8 cellular contexts compared by ENCODE assay signal in genomic region chr11:118437736-118438125, GRCh38. TPM values are rescaled to one million over a fixed set of nuclear protein-coding genes. Genes with fewer than 3 reads are reported as not detected.
DNase-seq lines count a peak whose midpoint lies in the region; ATAC-seq and TF ChIP-seq lines count a peak whose summit lies in the region.

No MANE protein-coding gene starts in this region.

- no peak overlapping the region for H3K18ac ChIP-seq in trophoblast cell (ENCODE audit: low read length)

- no peak overlapping the region for H4K8ac ChIP-seq in trophoblast cell (ENCODE audit: low read depth, low read length)

- H3K9me3 Mint-ChIP-seq in activated T-helper 1 cell treated with anti-CD3 and anti-CD28 coated beads, Interleukin-12 subunit alpha, Interleukin-12 subunit beta, Interleukin-2, Interleukin-4 antibody, amounts not matched to agents 30 ng/mL and 10 ng/mL and 1 ng/mL, durations not matched to agents 14 hours and 24 hours and 36 hours, result no peaks in the 10 kb centered on the region

- no peak overlapping the region for H4K91ac ChIP-seq in trophoblast cell (ENCODE audit: low read depth, low read length)

- no peak overlapping the region for H2BK120ac ChIP-seq in trophoblast cell (ENCODE audit: insufficient read depth, low read length, poor library complexity)

- TF ChIP-seq CTCF in GM06990 (IDR thresholded peaks at IDR 0.05; ENCODE audit: insufficient read depth, low read length, poor library complexity, severe bottlenecking) (no peak), foreskin keratinocyte (conservative IDR thresholded peaks at IDR 0.05) (peak; percentile 2)

- no peaks in the 10 kb centered on the region for H3K27me3 ChIP-seq in GM06990 (replicated peaks; ENCODE audit: control insufficient read depth, insufficient read depth, low read length)
- no peaks in the 10 kb centered on the region for H3K27me3 ChIP-seq in foreskin keratinocyte
- no peaks in the 10 kb centered on the region for H3K27me3 ChIP-seq in trophoblast cell (ENCODE audit: insufficient read depth, low read length)

- no CpG with 5 or more reads among the region's 5 CpGs for WGBS in trophoblast cell (ENCODE audit: extremely low coverage, insufficient coverage, insufficient read length)

- H3K36me3 ChIP-seq in GM06990 (ENCODE audit: control insufficient read depth, insufficient read depth, low read length), result no peaks in the 10 kb centered on the region
- no peaks in the 10 kb centered on the region for H3K36me3 ChIP-seq in trophoblast cell (ENCODE audit: control insufficient read depth in 1 of 2, insufficient read depth in 2 of 2, low read length in 2 of 2)

- H3K4me1 ChIP-seq in foreskin keratinocyte, result peaks cover 6% of the 10 kb centered on the region
- H3K4me1 ChIP-seq in trophoblast cell (ENCODE audit: control insufficient read depth in 1 of 2, insufficient read depth in 2 of 2, low read length in 2 of 2), result peaks cover 13 to 16% of the 10 kb centered on the region in 2 experiments

- H2BK12ac ChIP-seq in trophoblast cell (ENCODE audit: low read length), result no peak overlapping the region

- H4K12ac ChIP-seq in trophoblast cell (ENCODE audit: low read depth, low read length), result no peak overlapping the region

- H3K9me3 ChIP-seq in trophoblast cell (ENCODE audit: insufficient read depth, low read depth, low read length), result no peaks in the 10 kb centered on the region

- DNase-seq in GM06990 (ENCODE audit: extremely low read depth, insufficient read length) (no peak), NCI-H146 treated with DMSO at 0.1 percent for 48 hours (lab: John Stamatoyannopoulos, UW; ENCODE audit: unreplicated experiment) (peak; percentile 51), foreskin keratinocyte (peak in 1 of 2 donors; percentile 37), trophoblast cell (no peak), NCI-H1048 (lab: John Stamatoyannopoulos, UW) (no peak)
- DNase-seq in activated T-helper 1 cell treated with anti-CD3 and anti-CD28 coated beads, Interleukin-12 subunit alpha, Interleukin-12 subunit beta, Interleukin-2, Interleukin-4 antibody, amounts not matched to agents 30 ng/mL and 10 ng/mL and 1 ng/mL, durations not matched to agents 14 hours and 24 hours and 36 hours (ENCODE audit: low spot score), result peak; percentile 20
- DNase-seq in activated CD4-positive, CD25-positive, alpha-beta regulatory T cell (lab: John Stamatoyannopoulos, UW), result no peak

- H3K79me2 ChIP-seq in trophoblast cell (ENCODE audit: control insufficient read depth, insufficient read depth, low read length, poor library complexity), result peaks cover 8% of the 10 kb centered on the region

- peaks cover 61% of the 10 kb centered on the region for H3K4me1 Mint-ChIP-seq in activated T-helper 1 cell treated with anti-CD3 and anti-CD28 coated beads, Interleukin-12 subunit alpha, Interleukin-12 subunit beta, Interleukin-2, Interleukin-4 antibody, amounts not matched to agents 30 ng/mL and 10 ng/mL and 1 ng/mL, durations not matched to agents 14 hours and 24 hours and 36 hours (ENCODE audit: low read depth)

- no peak overlapping the region for H2BK5ac ChIP-seq in trophoblast cell (ENCODE audit: low read depth, low read length, poor library complexity)

- H3K4me3 ChIP-seq in GM06990 (replicated peaks; ENCODE audit: low read depth, low read length), result peak overlapping the region; percentile 88
- H3K4me3 ChIP-seq in trophoblast cell (ENCODE audit: low read depth, low read length), result peak overlapping the region; percentile 92

- peaks cover 7% of the 10 kb centered on the region for H3K79me1 ChIP-seq in trophoblast cell (ENCODE audit: low read length)

- H3K4me3 Mint-ChIP-seq in activated T-helper 1 cell treated with anti-CD3 and anti-CD28 coated beads, Interleukin-12 subunit alpha, Interleukin-12 subunit beta, Interleukin-2, Interleukin-4 antibody, amounts not matched to agents 30 ng/mL and 10 ng/mL and 1 ng/mL, durations not matched to agents 14 hours and 24 hours and 36 hours, result peak overlapping the region; percentile 91

- no peaks in the 10 kb centered on the region for H3K27me3 Mint-ChIP-seq in activated T-helper 1 cell treated with anti-CD3 and anti-CD28 coated beads, Interleukin-12 subunit alpha, Interleukin-12 subunit beta, Interleukin-2, Interleukin-4 antibody, amounts not matched to agents 30 ng/mL and 10 ng/mL and 1 ng/mL, durations not matched to agents 14 hours and 24 hours and 36 hours (ENCODE audit: insufficient read depth)

- no peak overlapping the region for H3K4ac ChIP-seq in trophoblast cell (ENCODE audit: low read depth, low read length)

- peak overlapping the region; percentile 66 for H3K27ac ChIP-seq in foreskin keratinocyte
- H3K27ac ChIP-seq in trophoblast cell (ENCODE audit: low read depth, low read length), result no peak overlapping the region

- H3K23ac ChIP-seq in trophoblast cell (ENCODE audit: low read length), result no peak overlapping the region

- intact Hi-C loops in activated T-helper 1 cell treated with anti-CD3 and anti-CD28 coated beads, Interleukin-12 subunit alpha, Interleukin-12 subunit beta, Interleukin-2, Interleukin-4 antibody, amounts not matched to agents 30 ng/mL and 10 ng/mL and 1 ng/mL, durations not matched to agents 14 hours and 24 hours and 36 hours (cut with micrococcal nuclease), result loop anchor here (1.0 to 5.0 kb wide), 11 partner anchors 11 to 620 kb away; partner anchors contain the start of genes ARCN1, CD3D, CD3E and DDX6

- H3K14ac ChIP-seq in trophoblast cell (ENCODE audit: low read length), result no peak overlapping the region

- H2AK5ac ChIP-seq in trophoblast cell (ENCODE audit: low read length), result no peak overlapping the region

- ATAC-seq in foreskin keratinocyte, result peak; percentile 31
- ATAC-seq in GM21528 (IDR thresholded peaks at IDR 0.05; ENCODE audit: low FRiP score, unreplicated experiment), result no peak

- peak overlapping the region; percentile 97 for H3K4me2 ChIP-seq in trophoblast cell (ENCODE audit: low read length)

- H3K27ac Mint-ChIP-seq in activated T-helper 1 cell treated with anti-CD3 and anti-CD28 coated beads, Interleukin-12 subunit alpha, Interleukin-12 subunit beta, Interleukin-2, Interleukin-4 antibody, amounts not matched to agents 30 ng/mL and 10 ng/mL and 1 ng/mL, durations not matched to agents 14 hours and 24 hours and 36 hours, result peak overlapping the region; percentile 89

- no peak overlapping the region for H3K9ac ChIP-seq in trophoblast cell (ENCODE audit: low read length)

- peaks cover 20% of the 10 kb centered on the region for H3K36me3 Mint-ChIP-seq in activated T-helper 1 cell treated with anti-CD3 and anti-CD28 coated beads, Interleukin-12 subunit alpha, Interleukin-12 subunit beta, Interleukin-2, Interleukin-4 antibody, amounts not matched to agents 30 ng/mL and 10 ng/mL and 1 ng/mL, durations not matched to agents 14 hours and 24 hours and 36 hours (ENCODE audit: low read depth)

- no peak overlapping the region for H2AFZ ChIP-seq in trophoblast cell (ENCODE audit: insufficient read depth, low read length, poor library complexity)

RNA-seq across cellular contexts. Expression of gene KMT2A, which starts 1.4 kb away (rescaled TPM):
- total RNA-seq in activated T-helper 1 cell treated with anti-CD3 and anti-CD28 coated beads, Interleukin-12 subunit alpha, Interleukin-12 subunit beta, Interleukin-2, Interleukin-4 antibody, amounts not matched to agents 30 ng/mL and 10 ng/mL and 1 ng/mL, durations not matched to agents 14 hours and 24 hours and 36 hours, result 78.4 and 87.8 TPM in 2 replicates
- total RNA-seq in foreskin keratinocyte, result 27.9 and 29.6 TPM in 2 replicates
- polyA plus RNA-seq in foreskin keratinocyte, result 3.0 and 3.5 TPM in 2 replicates
- polyA plus RNA-seq in trophoblast cell (2013), result 8.9 and 9.1 TPM in 2 replicates

RNA-seq across cellular contexts. Expression of gene ATP5MG, which starts 36.3 kb away (rescaled TPM):
- total RNA-seq in activated T-helper 1 cell treated with anti-CD3 and anti-CD28 coated beads, Interleukin-12 subunit alpha, Interleukin-12 subunit beta, Interleukin-2, Interleukin-4 antibody, amounts not matched to agents 30 ng/mL and 10 ng/mL and 1 ng/mL, durations not matched to agents 14 hours and 24 hours and 36 hours, result 205 and 216 TPM in 2 replicates
- total RNA-seq in foreskin keratinocyte, result 193 and 217 TPM in 2 replicates
- polyA plus RNA-seq in foreskin keratinocyte, result 319 and 334 TPM in 2 replicates
- 594 and 614 TPM in 2 replicates for polyA plus RNA-seq in trophoblast cell (2013)

Comparison
In these comparisons a context has a peak if more than half of its experiments do, and no peak if none do; other contexts are left out.
1. DNase-seq: peak in NCI-H146 treated with DMSO at 0.1 percent for 48 hours (single experiment) and activated T-helper 1 cell treated with anti-CD3 and anti-CD28 coated beads, Interleukin-12 subunit alpha, Interleukin-12 subunit beta, Interleukin-2, Interleukin-4 antibody, amounts not matched to agents 30 ng/mL and 10 ng/mL and 1 ng/mL, durations not matched to agents 14 hours and 24 hours and 36 hours (single experiment); none in GM06990 (single experiment), trophoblast cell (0 of 2), activated CD4-positive, CD25-positive, alpha-beta regulatory T cell (0 of 4) and NCI-H1048 (single experiment).